Comparison of ENCODE assay signal across 8 cellular contexts in the genomic region with DNA sequence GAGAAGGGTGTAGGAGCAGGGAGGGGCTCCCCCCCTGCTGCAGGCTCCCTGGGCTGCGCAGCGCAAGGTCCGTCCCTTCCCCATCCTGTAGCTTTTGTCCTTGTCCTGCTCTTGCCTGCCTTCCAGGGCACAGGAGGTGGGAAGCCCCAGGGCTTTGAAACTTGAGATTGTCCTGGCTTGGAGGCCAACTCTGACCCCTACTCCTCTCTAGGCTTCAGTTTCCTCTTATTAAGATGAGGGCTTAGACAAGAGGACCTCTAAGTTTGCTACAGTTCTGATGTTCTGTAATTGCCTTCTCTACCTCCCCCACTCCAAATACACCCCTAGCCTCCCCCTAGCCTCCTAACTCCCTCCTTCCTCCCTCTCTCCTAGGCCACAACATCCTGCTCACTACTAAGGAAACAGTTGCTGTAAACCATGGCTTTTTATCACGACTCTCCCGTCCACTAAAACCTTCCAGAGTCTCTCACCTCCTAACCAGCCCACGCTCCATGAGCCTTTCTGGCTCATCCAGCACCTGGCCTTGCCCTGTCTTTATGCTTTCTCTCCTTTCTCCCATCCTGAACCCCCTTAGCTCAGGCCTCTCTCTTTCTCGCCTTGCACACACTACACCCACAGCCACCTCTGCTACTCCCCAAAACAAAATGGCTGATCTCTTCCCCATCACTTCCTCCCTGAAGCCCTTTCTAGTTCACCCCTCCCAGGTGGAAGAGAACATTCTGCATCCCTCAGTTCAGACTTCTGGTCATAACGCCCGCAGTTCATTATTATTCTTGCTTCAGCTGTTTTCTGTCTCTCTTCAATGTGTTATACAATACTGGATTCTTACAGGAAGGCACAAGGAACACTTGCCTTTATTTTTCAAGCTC. TPM values are rescaled to one million over a fixed set of nuclear protein-coding genes. Genes with fewer than 3 reads are reported as not detected.
DNase-seq lines count a peak whose midpoint lies in the region; ATAC-seq and TF ChIP-seq lines count a peak whose summit lies in the region.

No MANE protein-coding gene starts in this region.

- intact Hi-C loops in left colon (cut with DNase I, micrococcal nuclease) (no loop called here), transverse colon (cut with DNase I; ENCODE audit: low total_unique reads) (no loop called here)

- peak; percentile 35 for ATAC-seq in HG03108 (IDR thresholded peaks at IDR 0.05; ENCODE audit: unreplicated experiment)
- ATAC-seq in left colon, result peak; percentile 76
- ATAC-seq in HG03097 (IDR thresholded peaks at IDR 0.05; ENCODE audit: low FRiP score, unreplicated experiment), result no peak

- H3K4me3 ChIP-seq in GM06990 (replicated peaks; ENCODE audit: low read depth, low read length) (peak overlapping the region; percentile 60), adipocyte (ENCODE audit: low read length) (peak overlapping the region; percentile 75), transverse colon (peak overlapping the region in 3 of 4 donors; percentile 34 to 52 (median 46))

- DNase-seq in GM06990 (ENCODE audit: extremely low read depth, insufficient read length) (no peak), adipocyte (ENCODE audit: low read depth) (no peak), left colon (no peak), transverse colon (no peak), MV-4-11 (lab: John Stamatoyannopoulos, UW) (no peak), NCI-H226 (no peak)

- no peak for TF ChIP-seq POLR2A in transverse colon (IDR thresholded peaks at IDR 0.05)

- 78 to 79% methylated on average over 3 to 9 of the region's 9 CpGs for WGBS in transverse colon (ENCODE audit: low coverage in 1 of 2), 2 donors

- H3K27me3 ChIP-seq in GM06990 (replicated peaks; ENCODE audit: control insufficient read depth, insufficient read depth, low read length) (no peaks in the 10 kb centered on the region), adipocyte (replicated peaks; ENCODE audit: control insufficient read depth, insufficient read depth, low read length) (peaks cover 31% of the 10 kb centered on the region), transverse colon (no peaks in the 10 kb centered on the region)

- H3K9ac ChIP-seq in adipocyte (ENCODE audit: low read length), result peak overlapping the region; percentile 77

- H3K9me3 ChIP-seq in adipocyte (ENCODE audit: control insufficient read depth, low read length) (no peaks in the 10 kb centered on the region), transverse colon (no peaks in the 10 kb centered on the region)

- H3K36me3 ChIP-seq in GM06990 (ENCODE audit: control insufficient read depth, insufficient read depth, low read length) (no peaks in the 10 kb centered on the region), adipocyte (ENCODE audit: control insufficient read depth, insufficient read depth, low read length, severe bottlenecking) (no peaks in the 10 kb centered on the region), transverse colon (no peaks in the 10 kb centered on the region)

- TF ChIP-seq CTCF in GM06990 (IDR thresholded peaks at IDR 0.05; ENCODE audit: insufficient read depth, low read length, poor library complexity, severe bottlenecking) (no peak), transverse colon (IDR thresholded peaks at IDR 0.05) (no peak)

- peak overlapping the region; percentile 9 to 73 (median 70) for H3K27ac ChIP-seq in transverse colon

- H3K4me1 ChIP-seq in adipocyte (ENCODE audit: control insufficient read depth, insufficient read depth, low read length) (peaks cover 5% of the 10 kb centered on the region), transverse colon (peaks cover 9 to 20% (median 12%) of the 10 kb centered on the region in 4 donors)

- in situ Hi-C loops in transverse colon (cut with MboI; ENCODE audit: low pct_ligation_motif_present in 1 of 4, low pct_unique_long_range_greater_than_20kb in 1 of 4, low sequenced_read_pairs in 3 of 4), result loop anchor here in 3 of 4 donors (10.0 to 25.0 kb wide), 3 partner anchors 134 to 1667 kb away; no protein-coding TSS in a partner anchor

- TF ChIP-seq EP300 in transverse colon (IDR thresholded peaks at IDR 0.05; ENCODE audit: low read depth), result no peak

RNA-seq across cellular contexts. Expression of a gene that starts 10.2 kb away (rescaled TPM):
- 1 to 10 TPM; 2.2 to 6.6 TPM for total RNA-seq in left colon
- total RNA-seq in transverse colon, result 1 to 10 TPM in 3 of 4 donors, not detected in 1; 2.5 to 8.4 (median 4.4) TPM

RNA-seq across cellular contexts. Expression of a gene that starts 13.4 kb away (rescaled TPM):
- not detected for total RNA-seq in left colon
- not detected for total RNA-seq in transverse colon

RNA-seq across cellular contexts. Expression of a gene that starts 24.1 kb away (rescaled TPM):
- total RNA-seq in left colon (not detected), transverse colon (not detected)

RNA-seq across cellular contexts. Expression of a gene that starts 43.3 kb away (rescaled TPM):
- total RNA-seq in left colon (10 to 100 TPM; 23.7 to 30.1 TPM), transverse colon (10 to 100 TPM in 2 of 4 donors, 1 to 10 TPM in 2; 1.4 to 27.6 (median 13.7) TPM)

RNA-seq across cellular contexts. Expression of a gene that starts 43.9 kb away (rescaled TPM):
- 10 to 100 TPM; 19.1 to 19.9 TPM for total RNA-seq in left colon
- 10 to 100 TPM; 11.1 to 64.3 (median 20.9) TPM for total RNA-seq in transverse colon
